21 cellular contexts compared by ENCODE assay signal in the genomic region with DNA sequence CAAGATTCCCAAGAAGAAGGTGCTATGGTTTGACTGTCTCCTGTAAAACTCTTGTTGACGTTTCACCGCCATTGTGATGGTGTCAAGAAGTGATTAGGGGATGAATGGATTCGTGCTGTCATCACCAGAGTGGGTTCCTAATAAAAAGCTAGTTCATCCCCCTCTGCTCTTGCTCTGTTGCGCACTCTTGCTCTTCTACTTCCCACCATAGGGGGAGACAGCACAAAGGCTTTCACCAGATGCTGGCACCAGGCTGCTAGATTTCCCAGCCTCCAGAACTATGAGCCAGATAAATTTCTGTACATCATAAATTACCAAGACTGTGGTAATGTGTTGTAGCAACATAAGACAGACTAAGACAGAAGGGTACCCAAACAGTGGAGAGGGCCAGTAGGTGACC.
A peak's percentile ranks its signal among the peaks of the same experiment; 100 is the strongest.
DNase-seq lines count a peak whose midpoint lies in the region; ATAC-seq and TF ChIP-seq lines count a peak whose summit lies in the region.
"Had no signal": no experiment of that assay in that cellular context is flagged by ENCODE, and none has a peak within 500 bp of the region (broad histone marks: within the 10 kb centered on the region; RNA-seq: fewer than 3 reads in every experiment).

No MANE protein-coding gene starts in this region.

- H2AFZ ChIP-seq in OCI-LY1 (ENCODE audit: low read length): no peak overlapping the region

- no peak for DNase-seq in AG09309 (ENCODE audit: low read depth)
- peak; percentile 4 for DNase-seq in ELR (ENCODE audit: low read depth)
- DNase-seq in iPS-NIHi7 (ENCODE audit: extremely low spot score): peak; percentile 74
- no peak for DNase-seq in NOMO-1 treated with dmso at 0.1 percent for 144 hours (lab: John Stamatoyannopoulos, UW; ENCODE audit: unreplicated experiment)
- DNase-seq in effector memory CD4-positive, alpha-beta T cell: no peak
- DNase-seq in NCI-H510A treated with DMSO at 0.1 percent for 48 hours (lab: John Stamatoyannopoulos, UW): no peak
- DNase-seq: activated CD4-positive, alpha-beta T cell treated with anti-CD3 and anti-CD28 coated beads, Interleukin-2, amount 10 ng/mL, durations not matched to agents 7 days and 5 days; activated naive CD4-positive, alpha-beta T cell treated with anti-CD3 and anti-CD28 coated beads, Interleukin-2, amount 10 ng/mL, durations not matched to agents 7 days and 5 days; amniotic stem cell; CD8-positive, alpha-beta T cell; kidney glomerular epithelial cell; lower lobe of right lung; mucosa of descending colon; NCI-H1436; SK-N-SH; stimulated activated naive CD8-positive, alpha-beta T cell treated with anti-CD3 and anti-CD28 coated beads, Interleukin-15, amount 100 ng/mL, for 72 hours; tibial artery had no signal

- H3K27me3 ChIP-seq in OCI-LY1 (ENCODE audit: insufficient read depth, low read length): no peaks in the 10 kb centered on the region
- no peaks in the 10 kb centered on the region for H3K27me3 ChIP-seq in effector memory CD4-positive, alpha-beta T cell (replicated peaks; ENCODE audit: control insufficient read depth, insufficient read depth, low read length, poor library complexity, severe bottlenecking)
- H3K27me3 ChIP-seq: breast epithelium, tibial artery had no signal

- H3F3A ChIP-seq in OCI-LY1 (ENCODE audit: insufficient read depth, low read length): no peaks in the 10 kb centered on the region

- no peaks in the 10 kb centered on the region for H3K36me3 ChIP-seq in OCI-LY1 (ENCODE audit: insufficient read depth, low read length)
- no peaks in the 10 kb centered on the region for H3K36me3 ChIP-seq in effector memory CD4-positive, alpha-beta T cell (ENCODE audit: control insufficient read depth, insufficient read depth, low read length)
- H3K36me3 ChIP-seq: breast epithelium, lower lobe of right lung, tibial artery had no signal

- H3K9me2 ChIP-seq in OCI-LY1 (ENCODE audit: low read depth, low read length): no peaks in the 10 kb centered on the region
- H3K9me2 ChIP-seq: SK-N-SH had no signal

- H3K4me1 ChIP-seq in OCI-LY1 (ENCODE audit: insufficient read depth, low read length, severe bottlenecking): no peaks in the 10 kb centered on the region
- no peaks in the 10 kb centered on the region for H3K4me1 ChIP-seq in effector memory CD4-positive, alpha-beta T cell (ENCODE audit: control insufficient read depth, insufficient read depth, low read length, poor library complexity, severe bottlenecking)
- H3K4me1 ChIP-seq: breast epithelium, lower lobe of right lung, tibial artery had no signal

- no peak overlapping the region for H3K27ac ChIP-seq in OCI-LY1 (ENCODE audit: low read depth, low read length, poor library complexity, severe bottlenecking)
- no peak overlapping the region for H3K27ac ChIP-seq in effector memory CD4-positive, alpha-beta T cell (ENCODE audit: insufficient read depth, low read length, poor library complexity, severe bottlenecking)
- H3K27ac ChIP-seq: breast epithelium, coronary artery, lower lobe of right lung, tibial artery had no signal

- no peak for ATAC-seq in HG03097 (IDR thresholded peaks at IDR 0.05; ENCODE audit: low FRiP score, unreplicated experiment)
- ATAC-seq: CD8-positive, alpha-beta T cell; lower lobe of right lung; mucosa of descending colon; stimulated activated naive CD8-positive, alpha-beta T cell treated with anti-CD3 and anti-CD28 coated beads, Interleukin-15, amount 100 ng/mL, for 72 hours had no signal

- H3K79me2 ChIP-seq in OCI-LY1 (ENCODE audit: insufficient read depth, low read length): no peaks in the 10 kb centered on the region

- H3K4me3 ChIP-seq in AG09309 (ENCODE audit: control insufficient read depth, low read depth, low read length) (no peak overlapping the region), OCI-LY1 (ENCODE audit: low read depth, low read length, poor library complexity, severe bottlenecking) (no peak overlapping the region)
- no peak overlapping the region for H3K4me3 ChIP-seq in effector memory CD4-positive, alpha-beta T cell (ENCODE audit: insufficient read depth, low read depth, low read length, poor library complexity, severe bottlenecking)
- H3K4me3 ChIP-seq: breast epithelium, coronary artery, lower lobe of right lung, mucosa of descending colon, tibial artery had no signal

- no peaks in the 10 kb centered on the region for H4K20me1 ChIP-seq in OCI-LY1 (ENCODE audit: insufficient read depth, low read length)

- TF ChIP-seq CTCF in AG09309 (IDR thresholded peaks at IDR 0.05; ENCODE audit: control insufficient read depth, insufficient read depth, low read depth, low read length, missing control alignments): peak; percentile 25
- peak; percentile 30; the same call in 1 of the 2 replicates for TF ChIP-seq CTCF in OCI-LY1 (IDR thresholded peaks at IDR 0.05; ENCODE audit: low read length)

- H3K4me2 ChIP-seq in OCI-LY1 (ENCODE audit: low read length): no peak overlapping the region
- H3K4me2 ChIP-seq: SK-N-SH had no signal

- H3K9me3 ChIP-seq in OCI-LY1 (ENCODE audit: low read length): no peaks in the 10 kb centered on the region
- H3K9me3 ChIP-seq in effector memory CD4-positive, alpha-beta T cell (ENCODE audit: control insufficient read depth, low read length): no peaks in the 10 kb centered on the region
- H3K9me3 ChIP-seq: breast epithelium, lower lobe of right lung, mucosa of descending colon, SK-N-SH, tibial artery had no signal

- H3K9ac ChIP-seq in OCI-LY1 (ENCODE audit: low read length): no peak overlapping the region
- H3K9ac ChIP-seq: SK-N-SH had no signal

Comparison
In these comparisons a context has a peak if more than half of its experiments do, and no peak if none do; other contexts are left out.
1. DNase-seq: peak in ELR (single experiment) and iPS-NIHi7 (single experiment); none in AG09309 (single experiment), NOMO-1 treated with dmso at 0.1 percent for 144 hours (single experiment), effector memory CD4-positive, alpha-beta T cell (0 of 3) and NCI-H510A treated with DMSO at 0.1 percent for 48 hours (single experiment).